Comparison of ENCODE assay signal across 11 cellular contexts in the genomic region with DNA sequence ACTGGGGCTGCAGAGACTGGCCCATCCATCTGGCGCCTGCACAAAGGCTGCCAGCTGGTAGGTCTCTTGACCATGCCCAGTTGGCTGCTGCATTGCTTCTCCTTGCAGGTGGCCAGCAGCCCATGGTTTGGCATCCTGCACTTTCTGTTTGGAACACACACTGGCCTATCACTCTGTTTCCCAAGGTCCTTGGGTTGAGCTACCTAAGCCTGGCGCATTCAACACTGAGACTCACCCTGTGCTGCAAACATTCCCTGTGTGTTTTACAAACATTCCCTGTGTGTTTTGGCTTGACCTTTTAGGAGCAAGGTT. TPM values are rescaled to one million over a fixed set of nuclear protein-coding genes. Genes with fewer than 3 reads are reported as not detected.
DNase-seq lines count a peak whose midpoint lies in the region; ATAC-seq and TF ChIP-seq lines count a peak whose summit lies in the region.
"Had no signal": no experiment of that assay in that cellular context is flagged by ENCODE, and none has a peak within 500 bp of the region (broad histone marks: within the 10 kb centered on the region; RNA-seq: fewer than 3 reads in every experiment).

No MANE protein-coding gene starts in this region.

- no peaks in the 10 kb centered on the region for H3K9me3 ChIP-seq in fibroblast of lung (ENCODE audit: control insufficient read depth, insufficient read depth, low read depth, low read length)
- no peaks in the 10 kb centered on the region for H3K9me3 ChIP-seq in gastrocnemius medialis

- peak overlapping the region; percentile 83 for H3K4me2 ChIP-seq in fibroblast of lung (ENCODE audit: extremely low read depth, insufficient read depth, low read length)

- H3K27ac ChIP-seq in RWPE1 (peak overlapping the region; percentile 87), fibroblast of lung (ENCODE audit: insufficient read depth, low read length) (peak overlapping the region; percentile 48), gastrocnemius medialis (peak overlapping the region; percentile 89 to 93 (median 92)), brain microvascular endothelial cell (no peak overlapping the region)

- H3K4me1 ChIP-seq in fibroblast of lung (ENCODE audit: control insufficient read depth, extremely low read depth, insufficient read depth, low read length) (peaks cover 26% of the 10 kb centered on the region), gastrocnemius medialis (peaks cover 63 to 69% of the 10 kb centered on the region in 2 donors)

- H3K27me3 ChIP-seq in fibroblast of lung (ENCODE audit: control insufficient read depth, insufficient read depth, low read length): no peaks in the 10 kb centered on the region
- H3K27me3 ChIP-seq in gastrocnemius medialis: no peaks in the 10 kb centered on the region
- H3K27me3 ChIP-seq in brain microvascular endothelial cell (replicated peaks): no peaks in the 10 kb centered on the region

- H4K20me1 ChIP-seq in fibroblast of lung (ENCODE audit: control insufficient read depth, extremely low read depth, insufficient read depth, low read length): no peaks in the 10 kb centered on the region

- ATAC-seq in gastrocnemius medialis (peak; percentile 64 to 69), GM18498 (IDR thresholded peaks at IDR 0.05; ENCODE audit: unreplicated experiment) (no peak)
- ATAC-seq: GM12878 had no signal

- H3K4me3 ChIP-seq in fibroblast of lung (replicated peaks in 1 of 4; ENCODE audit: control extremely low read depth in 1 of 4, insufficient read depth in 1 of 4, low read depth in 3 of 4, low read length in 4 of 4) (no peak overlapping the region), gastrocnemius medialis (no peak overlapping the region), brain microvascular endothelial cell (ENCODE audit: low read depth, low read length) (no peak overlapping the region)
- H3K4me3 ChIP-seq: GM12878 had no signal

- peak; percentile 98 for DNase-seq in G401 (ENCODE audit: low spot score)
- DNase-seq in RWPE1 (ENCODE audit: low spot score): no peak
- DNase-seq in fibroblast of lung (ENCODE audit: low read depth in 2 of 2): no peak
- DNase-seq in gastrocnemius medialis: peak; percentile 84 to 96
- no peak for DNase-seq in brain microvascular endothelial cell
- DNase-seq in SW 1271 (lab: John Stamatoyannopoulos, UW): no peak
- no peak for DNase-seq in NOMO-1 treated with dmso at 0.1 percent for 144 hours (lab: John Stamatoyannopoulos, UW; ENCODE audit: unreplicated experiment)
- DNase-seq: SHP77 had no signal

- H3K79me2 ChIP-seq in fibroblast of lung (ENCODE audit: control insufficient read depth, insufficient read depth, low read length): peaks cover 9% of the 10 kb centered on the region

- H2AFZ ChIP-seq in fibroblast of lung (ENCODE audit: low read length): no peak overlapping the region

- no peak overlapping the region for H3K9ac ChIP-seq in fibroblast of lung (ENCODE audit: insufficient read depth, low read length)

- POLR2A ChIA-PET in RWPE1 (lab: Yijun Ruan, JAX; ENCODE audit: low non-redundant PET): no interaction called here

- no peak for TF ChIP-seq CTCF in RWPE1 (conservative IDR thresholded peaks at IDR 0.05; ENCODE audit: low read depth)
- TF ChIP-seq CTCF in fibroblast of lung (conservative IDR thresholded peaks at IDR 0.05 in 1 of 2, IDR thresholded peaks at IDR 0.05 in 1 of 2; ENCODE audit: low read depth in 1 of 2, low read length in 2 of 2): no peak
- no peak for TF ChIP-seq CTCF in gastrocnemius medialis (IDR thresholded peaks at IDR 0.05 in 4 of 5, conservative IDR thresholded peaks at IDR 0.05 in 1 of 5)
- no peak for TF ChIP-seq CTCF in brain microvascular endothelial cell (IDR thresholded peaks at IDR 0.05; ENCODE audit: low read depth, low read length, missing control alignments)

- H3K36me3 ChIP-seq in fibroblast of lung (ENCODE audit: control insufficient read depth, insufficient read depth, low read length) (peaks cover 4% of the 10 kb centered on the region), gastrocnemius medialis (peaks cover 0 to 18% of the 10 kb centered on the region in 2 donors), brain microvascular endothelial cell (replicated peaks) (peaks cover 12% of the 10 kb centered on the region)

- intact Hi-C loops in gastrocnemius medialis (cut with DNase I; ENCODE audit: low total_unique reads): no loop called here

- no peak for TF ChIP-seq POLR2A in gastrocnemius medialis (IDR thresholded peaks at IDR 0.05)

- in situ Hi-C loops in G401 (cut with HindIII; ENCODE audit: low sequenced_read_pairs) (no loop called here), gastrocnemius medialis (cut with MboI; ENCODE audit: low sequenced_read_pairs in 4 of 4) (no loop called here), brain microvascular endothelial cell (cut with HindIII; ENCODE audit: low pct_ligation_motif_present, low sequenced_read_pairs) (no loop called here)

- CTCF ChIA-PET in RWPE1 (lab: Yijun Ruan, JAX): interaction anchor here (0.7 kb wide), 1 partner anchor 40 kb away, joined by 4 read pairs; no protein-coding TSS in a partner anchor

RNA-seq across cellular contexts. Expression of a gene that starts 55.5 kb away (rescaled TPM):
- total RNA-seq in G401 (2014; rRNA removed; shearing (Covaris generic)): not detected in 2 replicates
- total RNA-seq in fibroblast of lung (0.17 and 0.26 TPM in 2 replicates), gastrocnemius medialis (under 1 TPM in 2 of 4 donors, not detected in 2; 0.36 to 0.49 TPM)
- 0.10 and 0.15 TPM in 2 replicates for polyA plus RNA-seq in fibroblast of lung
- polyA plus RNA-seq in fibroblast of lung (2012): 0.20 and 0.26 TPM in 2 replicates
- polyA minus RNA-seq in fibroblast of lung (ENCODE audit: low replicate concordance): not detected in 2 replicates
- total RNA-seq: GM12878, kidney epithelial cell had no signal

Comparison
In these comparisons a context has a peak if more than half of its experiments do, and no peak if none do; other contexts are left out.
1. DNase-seq: peak in G401 (single experiment) and gastrocnemius medialis (2 of 2); none in RWPE1 (single experiment), fibroblast of lung (0 of 2), brain microvascular endothelial cell (single experiment), SW 1271 (0 of 2) and NOMO-1 treated with dmso at 0.1 percent for 144 hours (single experiment).